In the genomic region with DNA sequence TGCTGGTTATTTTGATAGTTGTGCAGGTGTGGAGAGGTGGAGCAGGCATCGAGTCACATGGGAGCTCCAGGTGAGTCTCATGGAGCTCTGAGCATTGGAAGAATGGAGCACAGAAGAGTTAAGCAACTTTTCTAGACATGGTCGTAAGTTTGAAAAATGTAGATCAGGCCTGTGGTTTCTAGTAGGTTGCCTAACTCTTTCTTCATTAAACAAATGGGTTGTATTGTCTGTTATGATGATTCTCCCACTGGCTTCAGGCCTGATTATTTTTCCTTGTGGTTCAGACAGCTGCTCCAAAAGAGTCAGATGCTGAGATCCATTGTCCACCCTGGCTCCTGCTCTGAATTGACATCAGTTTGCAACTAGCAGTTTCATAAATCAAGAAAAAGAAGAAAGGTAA, we compare ENCODE assay signal across 14 cellular contexts.
DNase-seq lines count a peak whose midpoint lies in the region; ATAC-seq lines count a peak whose summit lies in the region.
"Had no signal": no experiment of that assay in that cellular context is flagged by ENCODE, and none has a peak within 500 bp of the region (broad histone marks: within the 10 kb centered on the region; RNA-seq: fewer than 3 reads in every experiment).

No MANE protein-coding gene starts in this region.

- peaks cover 1% of the 10 kb centered on the region for H3K27me3 Mint-ChIP-seq in activated naive CD8-positive, alpha-beta T cell
- H3K27me3 Mint-ChIP-seq in activated naive CD8-positive, alpha-beta T cell treated with anti-CD3 and anti-CD28 coated beads, Interleukin-2, amount 50 U/mL, for 24 hours = no peaks in the 10 kb centered on the region
- peaks cover 2% of the 10 kb centered on the region for H3K27me3 Mint-ChIP-seq in activated CD4-positive, alpha-beta memory T cell treated with anti-CD3 and anti-CD28 coated beads, Interleukin-2, amount 10 ng/mL, durations not matched to agents 7 days and 5 days

- POLR2A ChIA-PET in activated CD4-positive, alpha-beta memory T cell treated with anti-CD3 and anti-CD28 coated beads, Interleukin-2, amount 10 ng/mL, durations not matched to agents 7 days and 5 days (lab: Charles Lee) = interaction anchor here (1.1 to 2.1 kb wide), 4 partner anchors 14 to 719 kb away, joined by 3 to 10 read pairs (median 4); partner anchors contain the start of genes TMEM167A and XRCC4

- CTCF ChIA-PET in activated CD4-positive, alpha-beta memory T cell treated with anti-CD3 and anti-CD28 coated beads, Interleukin-2, amount 10 ng/mL, durations not matched to agents 7 days and 5 days (lab: Charles Lee) = interaction anchor here (1.2 to 1.6 kb wide), 2 partner anchors 10 to 18 kb away, joined by 3 to 5 read pairs; no protein-coding TSS in a partner anchor

- H3K4me1 Mint-ChIP-seq in activated naive CD8-positive, alpha-beta T cell (ENCODE audit: low read depth) = peaks cover 22% of the 10 kb centered on the region
- peaks cover 28% of the 10 kb centered on the region for H3K4me1 Mint-ChIP-seq in activated naive CD8-positive, alpha-beta T cell treated with anti-CD3 and anti-CD28 coated beads, Interleukin-2, amount 50 U/mL, for 24 hours
- H3K4me1 Mint-ChIP-seq in activated CD4-positive, alpha-beta memory T cell treated with anti-CD3 and anti-CD28 coated beads, Interleukin-2, amount 10 ng/mL, durations not matched to agents 7 days and 5 days = peaks cover 72% of the 10 kb centered on the region
- H3K4me1 Mint-ChIP-seq in stimulated activated effector memory CD8-positive, alpha-beta T cell treated with anti-CD3 and anti-CD28 coated beads, Interleukin-12 subunit alpha, Interleukin-12 subunit beta, amount 100 ng/mL, for 72 hours = peaks cover 32% of the 10 kb centered on the region

- no peaks in the 10 kb centered on the region for H3K36me3 Mint-ChIP-seq in activated naive CD8-positive, alpha-beta T cell
- H3K36me3 Mint-ChIP-seq in activated naive CD8-positive, alpha-beta T cell treated with anti-CD3 and anti-CD28 coated beads, Interleukin-2, amount 50 U/mL, for 24 hours (ENCODE audit: low read depth) = no peaks in the 10 kb centered on the region
- H3K36me3 Mint-ChIP-seq in activated CD4-positive, alpha-beta memory T cell treated with anti-CD3 and anti-CD28 coated beads, Interleukin-2, amount 10 ng/mL, durations not matched to agents 7 days and 5 days (ENCODE audit: low read depth) = peaks cover 3% of the 10 kb centered on the region
- H3K36me3 Mint-ChIP-seq in stimulated activated effector memory CD8-positive, alpha-beta T cell treated with anti-CD3 and anti-CD28 coated beads, Interleukin-12 subunit alpha, Interleukin-12 subunit beta, amount 100 ng/mL, for 72 hours = no peaks in the 10 kb centered on the region

- H3K27ac Mint-ChIP-seq in activated naive CD8-positive, alpha-beta T cell = peak overlapping the region; percentile 91
- H3K27ac Mint-ChIP-seq in activated naive CD8-positive, alpha-beta T cell treated with anti-CD3 and anti-CD28 coated beads, Interleukin-2, amount 50 U/mL, for 24 hours = no peak overlapping the region
- H3K27ac Mint-ChIP-seq in activated CD4-positive, alpha-beta memory T cell treated with anti-CD3 and anti-CD28 coated beads, Interleukin-2, amount 10 ng/mL, durations not matched to agents 7 days and 5 days = peak overlapping the region; percentile 94
- H3K27ac Mint-ChIP-seq in stimulated activated effector memory CD8-positive, alpha-beta T cell treated with anti-CD3 and anti-CD28 coated beads, Interleukin-12 subunit alpha, Interleukin-12 subunit beta, amount 100 ng/mL, for 72 hours = peak overlapping the region; percentile 94

- no peaks in the 10 kb centered on the region for H3K9me3 Mint-ChIP-seq in activated naive CD8-positive, alpha-beta T cell (ENCODE audit: low read depth)
- no peaks in the 10 kb centered on the region for H3K9me3 Mint-ChIP-seq in activated naive CD8-positive, alpha-beta T cell treated with anti-CD3 and anti-CD28 coated beads, Interleukin-2, amount 50 U/mL, for 24 hours
- no peaks in the 10 kb centered on the region for H3K9me3 Mint-ChIP-seq in activated CD4-positive, alpha-beta memory T cell treated with anti-CD3 and anti-CD28 coated beads, Interleukin-2, amount 10 ng/mL, durations not matched to agents 7 days and 5 days
- H3K9me3 Mint-ChIP-seq in stimulated activated effector memory CD8-positive, alpha-beta T cell treated with anti-CD3 and anti-CD28 coated beads, Interleukin-12 subunit alpha, Interleukin-12 subunit beta, amount 100 ng/mL, for 72 hours = no peaks in the 10 kb centered on the region

- no peak overlapping the region for H3K4me3 Mint-ChIP-seq in activated naive CD8-positive, alpha-beta T cell
- H3K4me3 Mint-ChIP-seq in activated naive CD8-positive, alpha-beta T cell treated with anti-CD3 and anti-CD28 coated beads, Interleukin-2, amount 50 U/mL, for 24 hours = no peak overlapping the region
- H3K4me3 Mint-ChIP-seq in activated CD4-positive, alpha-beta memory T cell treated with anti-CD3 and anti-CD28 coated beads, Interleukin-2, amount 10 ng/mL, durations not matched to agents 7 days and 5 days = no peak overlapping the region
- H3K4me3 Mint-ChIP-seq in stimulated activated effector memory CD8-positive, alpha-beta T cell treated with anti-CD3 and anti-CD28 coated beads, Interleukin-12 subunit alpha, Interleukin-12 subunit beta, amount 100 ng/mL, for 72 hours = no peak overlapping the region

- DNase-seq in activated naive CD8-positive, alpha-beta T cell treated with anti-CD3 and anti-CD28 coated beads, Interleukin-2, amount 50 U/mL, for 24 hours = no peak
- no peak for DNase-seq in activated CD4-positive, alpha-beta memory T cell treated with anti-CD3 and anti-CD28 coated beads, Interleukin-2, amount 10 ng/mL, durations not matched to agents 7 days and 5 days
- DNase-seq in fibroblast of peridontal ligament (ENCODE audit: extremely low read depth) (peak; percentile 96), NCI-H2081 (lab: John Stamatoyannopoulos, UW) (no peak)
- DNase-seq in stimulated activated effector memory CD8-positive, alpha-beta T cell treated with anti-CD3 and anti-CD28 coated beads, Interleukin-12 subunit alpha, Interleukin-12 subunit beta, amount 100 ng/mL, for 72 hours (ENCODE audit: low spot score in 2 of 2) = no peak
- DNase-seq: activated CD4-positive, alpha-beta T cell treated with anti-CD3 and anti-CD28 coated beads for 4 hours; H7; kidney; NCI-H2227 treated with DMSO at 0.1 percent for 48 hours; SHP77 treated with DMSO at 0.1 percent for 48 hours; stimulated activated naive CD8-positive, alpha-beta T cell treated with anti-CD3 and anti-CD28 coated beads, Interleukin-15, Interleukin-2, amounts not matched to agents 100 U/mL and 50 U/mL, for 24 hours had no signal

- ATAC-seq in activated naive CD8-positive, alpha-beta T cell treated with anti-CD3 and anti-CD28 coated beads, Interleukin-2, amount 50 U/mL, for 24 hours = no peak
- ATAC-seq in stimulated activated effector memory CD8-positive, alpha-beta T cell treated with anti-CD3 and anti-CD28 coated beads, Interleukin-12 subunit alpha, Interleukin-12 subunit beta, amount 100 ng/mL, for 72 hours = no peak
- ATAC-seq in HG03175 (IDR thresholded peaks at IDR 0.05; ENCODE audit: unreplicated experiment) = no peak
- ATAC-seq in GM21526 (IDR thresholded peaks at IDR 0.05; ENCODE audit: low FRiP score, unreplicated experiment) = no peak
- ATAC-seq: stimulated activated naive CD8-positive, alpha-beta T cell treated with anti-CD3 and anti-CD28 coated beads, Interleukin-15, Interleukin-2, amounts not matched to agents 100 U/mL and 50 U/mL, for 24 hours had no signal
